Comparison of ENCODE assay signal across 1 cellular context in the genomic region with DNA sequence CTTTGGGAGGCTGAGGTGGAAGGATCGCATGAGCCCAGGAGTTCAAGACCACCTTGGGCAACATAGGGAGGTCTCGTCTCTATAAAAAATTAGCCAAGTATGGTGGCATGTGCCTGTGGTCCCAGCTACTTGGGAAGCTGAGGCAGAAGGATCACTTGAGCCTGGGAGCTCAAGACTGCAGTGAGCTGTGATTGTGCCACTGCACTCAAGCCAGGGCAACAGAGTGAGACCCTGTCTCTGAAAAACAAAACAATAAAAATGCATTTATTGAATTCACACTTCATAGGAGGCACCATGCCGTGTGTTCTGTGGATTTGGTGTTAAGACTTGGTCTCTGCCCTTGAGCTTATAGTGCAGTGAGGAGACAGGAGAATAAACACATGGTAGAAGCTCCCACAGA.
TF ChIP-seq lines count a peak whose summit lies in the region.

No MANE protein-coding gene starts in this region.

TF ChIP-seq in WTC11, 78 proteins besides CTCF, POLR2A, EP300 and RAD21 (continued from another document):
- no peak for TF ChIP-seq ZNF219 (CRISPR knock-in tag; IDR thresholded peaks at IDR 0.05; ENCODE audit: borderline replicate concordance)
- TF ChIP-seq PRRX2 (CRISPR knock-in tag; IDR thresholded peaks at IDR 0.05): no peak
- no peak for TF ChIP-seq FOXK1 (CRISPR knock-in tag; IDR thresholded peaks at IDR 0.05)
- TF ChIP-seq, protein P1, sequence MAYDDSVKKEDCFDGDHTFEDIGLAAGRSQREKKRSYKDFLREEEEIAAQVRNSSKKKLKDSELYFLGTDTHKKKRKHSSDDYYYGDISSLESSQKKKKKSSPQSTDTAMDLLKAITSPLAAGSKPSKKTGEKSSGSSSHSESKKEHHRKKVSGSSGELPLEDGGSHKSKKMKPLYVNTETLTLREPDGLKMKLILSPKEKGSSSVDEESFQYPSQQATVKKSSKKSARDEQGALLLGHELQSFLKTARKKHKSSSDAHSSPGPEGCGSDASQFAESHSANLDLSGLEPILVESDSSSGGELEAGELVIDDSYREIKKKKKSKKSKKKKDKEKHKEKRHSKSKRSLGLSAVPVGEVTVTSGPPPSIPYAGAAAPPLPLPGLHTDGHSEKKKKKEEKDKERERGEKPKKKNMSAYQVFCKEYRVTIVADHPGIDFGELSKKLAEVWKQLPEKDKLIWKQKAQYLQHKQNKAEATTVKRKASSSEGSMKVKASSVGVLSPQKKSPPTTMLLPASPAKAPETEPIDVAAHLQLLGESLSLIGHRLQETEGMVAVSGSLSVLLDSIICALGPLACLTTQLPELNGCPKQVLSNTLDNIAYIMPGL (CRISPR knock-in tag; IDR thresholded peaks at IDR 0.05): no peak
